In the genomic region with DNA sequence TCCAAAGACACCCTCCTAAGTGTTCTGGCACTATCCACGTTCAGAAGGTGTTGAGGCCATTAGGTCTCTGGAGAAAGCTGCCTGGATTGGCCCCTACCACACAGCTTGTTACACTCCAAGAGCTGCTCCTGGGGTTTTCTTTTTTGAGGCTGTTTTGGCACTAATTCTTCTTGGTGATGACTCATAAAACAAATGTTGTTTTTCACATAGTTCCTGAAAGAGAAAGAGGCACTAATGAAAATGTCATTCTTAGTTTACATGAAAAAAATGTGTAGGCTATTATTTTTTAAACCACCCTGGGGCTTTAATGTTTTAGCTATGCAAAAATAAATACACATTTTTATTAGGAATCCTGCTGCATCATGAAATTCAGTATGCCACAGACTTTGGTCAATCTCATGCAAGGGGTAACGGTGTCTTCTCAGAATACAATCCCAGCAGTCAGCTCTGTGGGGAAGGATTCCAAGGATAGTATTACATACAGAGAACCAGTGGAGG, we compare ENCODE assay signal across 1 cellular context.
TF ChIP-seq lines count a peak whose summit lies in the region.

No MANE protein-coding gene starts in this region.

TF ChIP-seq in HEK293, 187 proteins besides CTCF, POLR2A, EP300 and RAD21 (continued from another document and continues in another):
- TF ChIP-seq, protein P1, sequence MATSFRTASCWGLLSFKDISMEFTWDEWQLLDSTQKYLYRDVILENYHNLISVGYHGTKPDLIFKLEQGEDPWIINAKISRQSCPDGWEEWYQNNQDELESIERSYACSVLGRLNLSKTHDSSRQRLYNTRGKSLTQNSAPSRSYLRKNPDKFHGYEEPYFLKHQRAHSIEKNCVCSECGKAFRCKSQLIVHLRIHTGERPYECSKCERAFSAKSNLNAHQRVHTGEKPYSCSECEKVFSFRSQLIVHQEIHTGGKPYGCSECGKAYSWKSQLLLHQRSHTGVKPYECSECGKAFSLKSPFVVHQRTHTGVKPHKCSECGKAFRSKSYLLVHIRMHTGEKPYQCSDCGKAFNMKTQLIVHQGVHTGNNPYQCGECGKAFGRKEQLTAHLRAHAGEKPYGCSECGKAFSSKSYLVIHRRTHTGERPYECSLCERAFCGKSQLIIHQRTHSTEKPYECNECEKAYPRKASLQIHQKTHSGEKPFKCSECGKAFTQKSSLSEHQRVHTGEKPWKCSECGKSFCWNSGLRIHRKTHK (tag by site-specific recombination; IDR thresholded peaks at IDR 0.05) = no peak
- TF ChIP-seq WT1 (tag by site-specific recombination; IDR thresholded peaks at IDR 0.05) (peak; percentile 16; the same call in 1 of the 2 replicates), ZNF654 (tag by site-specific recombination; IDR thresholded peaks at IDR 0.05; ENCODE audit: low read depth) (peak; percentile 4; the same call in 1 of the 2 replicates), ZFP41 (tag by site-specific recombination; IDR thresholded peaks at IDR 0.05; ENCODE audit: borderline replicate concordance) (no peak), ZNF621 (tag by site-specific recombination; IDR thresholded peaks at IDR 0.05) (no peak), KLF10 (tag by site-specific recombination; IDR thresholded peaks at IDR 0.05) (0 out of 2 replicates have a peak, but pooled peaks have one; percentile 14), ZNF501 (tag by site-specific recombination; IDR thresholded peaks at IDR 0.05) (no peak), EGR2 (tag by site-specific recombination; IDR thresholded peaks at IDR 0.05; ENCODE audit: low read depth) (no peak), ZNF184 (tag by site-specific recombination; IDR thresholded peaks at IDR 0.05) (no peak), ZNF174 (tag by site-specific recombination; IDR thresholded peaks at IDR 0.05) (no peak), ZBTB21 (tag by site-specific recombination; IDR thresholded peaks at IDR 0.05) (no peak), ZNF311 (tag by site-specific recombination; IDR thresholded peaks at IDR 0.05; ENCODE audit: borderline replicate concordance) (no peak), ZNF544 (tag by site-specific recombination; IDR thresholded peaks at IDR 0.05) (no peak), ZNF560 (tag by site-specific recombination; IDR thresholded peaks at IDR 0.05; ENCODE audit: borderline replicate concordance) (no peak), GLI2 (tag by site-specific recombination; IDR thresholded peaks at IDR 0.05; ENCODE audit: borderline replicate concordance, low read depth) (no peak), ZNF837 (tag by site-specific recombination; IDR thresholded peaks at IDR 0.05) (no peak), ZNF121 (tag by site-specific recombination; IDR thresholded peaks at IDR 0.05) (no peak), ZSCAN23 (tag by site-specific recombination; IDR thresholded peaks at IDR 0.05) (no peak), ZBTB48 (tag by site-specific recombination; IDR thresholded peaks at IDR 0.05) (no peak), ZNF140 (tag by site-specific recombination; IDR thresholded peaks at IDR 0.05) (no peak), SCRT2 (tag by site-specific recombination; IDR thresholded peaks at IDR 0.05) (no peak), ZNF677 (tag by site-specific recombination; IDR thresholded peaks at IDR 0.05) (no peak), ZNF521 (tag by site-specific recombination; IDR thresholded peaks at IDR 0.05) (no peak), ZNF169 (tag by site-specific recombination; IDR thresholded peaks at IDR 0.05) (no peak), GLIS1 (tag by site-specific recombination; IDR thresholded peaks at IDR 0.05) (peak; percentile 69), ZBTB7A (tag by site-specific recombination; IDR thresholded peaks at IDR 0.05; ENCODE audit: low read depth) (no peak), OSR2 (tag by site-specific recombination; IDR thresholded peaks at IDR 0.05) (peak; percentile 27; the same call in 1 of the 2 replicates), SP7 (tag by site-specific recombination; IDR thresholded peaks at IDR 0.05) (0 out of 2 replicates have a peak, but pooled peaks have one; percentile 27)
- TF ChIP-seq, protein P2, sequence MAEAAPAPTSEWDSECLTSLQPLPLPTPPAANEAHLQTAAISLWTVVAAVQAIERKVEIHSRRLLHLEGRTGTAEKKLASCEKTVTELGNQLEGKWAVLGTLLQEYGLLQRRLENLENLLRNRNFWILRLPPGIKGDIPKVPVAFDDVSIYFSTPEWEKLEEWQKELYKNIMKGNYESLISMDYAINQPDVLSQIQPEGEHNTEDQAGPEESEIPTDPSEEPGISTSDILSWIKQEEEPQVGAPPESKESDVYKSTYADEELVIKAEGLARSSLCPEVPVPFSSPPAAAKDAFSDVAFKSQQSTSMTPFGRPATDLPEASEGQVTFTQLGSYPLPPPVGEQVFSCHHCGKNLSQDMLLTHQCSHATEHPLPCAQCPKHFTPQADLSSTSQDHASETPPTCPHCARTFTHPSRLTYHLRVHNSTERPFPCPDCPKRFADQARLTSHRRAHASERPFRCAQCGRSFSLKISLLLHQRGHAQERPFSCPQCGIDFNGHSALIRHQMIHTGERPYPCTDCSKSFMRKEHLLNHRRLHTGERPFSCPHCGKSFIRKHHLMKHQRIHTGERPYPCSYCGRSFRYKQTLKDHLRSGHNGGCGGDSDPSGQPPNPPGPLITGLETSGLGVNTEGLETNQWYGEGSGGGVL (tag by site-specific recombination; IDR thresholded peaks at IDR 0.05) = no peak
- TF ChIP-seq, protein P3, sequence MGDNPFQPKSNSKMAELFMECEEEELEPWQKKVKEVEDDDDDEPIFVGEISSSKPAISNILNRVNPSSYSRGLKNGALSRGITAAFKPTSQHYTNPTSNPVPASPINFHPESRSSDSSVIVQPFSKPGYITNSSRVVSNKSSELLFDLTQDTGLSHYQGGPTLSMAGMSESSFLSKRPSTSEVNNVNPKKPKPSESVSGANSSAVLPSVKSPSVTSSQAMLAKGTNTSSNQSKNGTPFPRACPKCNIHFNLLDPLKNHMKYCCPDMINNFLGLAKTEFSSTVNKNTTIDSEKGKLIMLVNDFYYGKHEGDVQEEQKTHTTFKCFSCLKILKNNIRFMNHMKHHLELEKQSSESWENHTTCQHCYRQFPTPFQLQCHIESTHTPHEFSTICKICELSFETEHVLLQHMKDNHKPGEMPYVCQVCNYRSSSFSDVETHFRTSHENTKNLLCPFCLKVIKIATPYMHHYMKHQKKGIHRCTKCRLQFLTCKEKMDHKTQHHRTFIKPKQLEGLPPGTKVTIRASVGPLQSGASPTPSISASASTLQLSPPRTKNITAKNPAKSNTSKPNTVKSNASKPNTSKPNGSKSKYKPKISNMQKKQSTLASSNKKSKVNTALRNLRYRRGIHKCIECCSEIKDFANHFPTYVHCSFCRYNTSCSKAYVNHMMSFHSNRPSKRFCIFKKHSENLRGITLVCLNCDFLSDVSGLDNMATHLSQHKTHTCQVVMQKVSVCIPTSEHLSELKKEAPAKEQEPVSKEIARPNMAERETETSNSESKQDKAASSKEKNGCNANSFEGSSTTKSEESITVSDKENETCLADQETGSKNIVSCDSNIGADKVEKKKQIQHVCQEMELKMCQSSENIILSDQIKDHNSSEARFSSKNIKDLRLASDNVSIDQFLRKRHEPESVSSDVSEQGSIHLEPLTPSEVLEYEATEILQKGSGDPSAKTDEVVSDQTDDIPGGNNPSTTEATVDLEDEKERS (tag by site-specific recombination; IDR thresholded peaks at IDR 0.05) = no peak
- TF ChIP-seq, protein P4, sequence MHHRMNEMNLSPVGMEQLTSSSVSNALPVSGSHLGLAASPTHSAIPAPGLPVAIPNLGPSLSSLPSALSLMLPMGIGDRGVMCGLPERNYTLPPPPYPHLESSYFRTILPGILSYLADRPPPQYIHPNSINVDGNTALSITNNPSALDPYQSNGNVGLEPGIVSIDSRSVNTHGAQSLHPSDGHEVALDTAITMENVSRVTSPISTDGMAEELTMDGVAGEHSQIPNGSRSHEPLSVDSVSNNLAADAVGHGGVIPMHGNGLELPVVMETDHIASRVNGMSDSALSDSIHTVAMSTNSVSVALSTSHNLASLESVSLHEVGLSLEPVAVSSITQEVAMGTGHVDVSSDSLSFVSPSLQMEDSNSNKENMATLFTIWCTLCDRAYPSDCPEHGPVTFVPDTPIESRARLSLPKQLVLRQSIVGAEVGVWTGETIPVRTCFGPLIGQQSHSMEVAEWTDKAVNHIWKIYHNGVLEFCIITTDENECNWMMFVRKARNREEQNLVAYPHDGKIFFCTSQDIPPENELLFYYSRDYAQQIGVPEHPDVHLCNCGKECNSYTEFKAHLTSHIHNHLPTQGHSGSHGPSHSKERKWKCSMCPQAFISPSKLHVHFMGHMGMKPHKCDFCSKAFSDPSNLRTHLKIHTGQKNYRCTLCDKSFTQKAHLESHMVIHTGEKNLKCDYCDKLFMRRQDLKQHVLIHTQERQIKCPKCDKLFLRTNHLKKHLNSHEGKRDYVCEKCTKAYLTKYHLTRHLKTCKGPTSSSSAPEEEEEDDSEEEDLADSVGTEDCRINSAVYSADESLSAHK (tag by site-specific recombination; IDR thresholded peaks at IDR 0.05) = no peak
- TF ChIP-seq, protein P5, sequence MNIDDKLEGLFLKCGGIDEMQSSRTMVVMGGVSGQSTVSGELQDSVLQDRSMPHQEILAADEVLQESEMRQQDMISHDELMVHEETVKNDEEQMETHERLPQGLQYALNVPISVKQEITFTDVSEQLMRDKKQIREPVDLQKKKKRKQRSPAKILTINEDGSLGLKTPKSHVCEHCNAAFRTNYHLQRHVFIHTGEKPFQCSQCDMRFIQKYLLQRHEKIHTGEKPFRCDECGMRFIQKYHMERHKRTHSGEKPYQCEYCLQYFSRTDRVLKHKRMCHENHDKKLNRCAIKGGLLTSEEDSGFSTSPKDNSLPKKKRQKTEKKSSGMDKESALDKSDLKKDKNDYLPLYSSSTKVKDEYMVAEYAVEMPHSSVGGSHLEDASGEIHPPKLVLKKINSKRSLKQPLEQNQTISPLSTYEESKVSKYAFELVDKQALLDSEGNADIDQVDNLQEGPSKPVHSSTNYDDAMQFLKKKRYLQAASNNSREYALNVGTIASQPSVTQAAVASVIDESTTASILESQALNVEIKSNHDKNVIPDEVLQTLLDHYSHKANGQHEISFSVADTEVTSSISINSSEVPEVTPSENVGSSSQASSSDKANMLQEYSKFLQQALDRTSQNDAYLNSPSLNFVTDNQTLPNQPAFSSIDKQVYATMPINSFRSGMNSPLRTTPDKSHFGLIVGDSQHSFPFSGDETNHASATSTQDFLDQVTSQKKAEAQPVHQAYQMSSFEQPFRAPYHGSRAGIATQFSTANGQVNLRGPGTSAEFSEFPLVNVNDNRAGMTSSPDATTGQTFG (tag by site-specific recombination; IDR thresholded peaks at IDR 0.05; ENCODE audit: borderline replicate concordance) = no peak
- TF ChIP-seq, protein P6, sequence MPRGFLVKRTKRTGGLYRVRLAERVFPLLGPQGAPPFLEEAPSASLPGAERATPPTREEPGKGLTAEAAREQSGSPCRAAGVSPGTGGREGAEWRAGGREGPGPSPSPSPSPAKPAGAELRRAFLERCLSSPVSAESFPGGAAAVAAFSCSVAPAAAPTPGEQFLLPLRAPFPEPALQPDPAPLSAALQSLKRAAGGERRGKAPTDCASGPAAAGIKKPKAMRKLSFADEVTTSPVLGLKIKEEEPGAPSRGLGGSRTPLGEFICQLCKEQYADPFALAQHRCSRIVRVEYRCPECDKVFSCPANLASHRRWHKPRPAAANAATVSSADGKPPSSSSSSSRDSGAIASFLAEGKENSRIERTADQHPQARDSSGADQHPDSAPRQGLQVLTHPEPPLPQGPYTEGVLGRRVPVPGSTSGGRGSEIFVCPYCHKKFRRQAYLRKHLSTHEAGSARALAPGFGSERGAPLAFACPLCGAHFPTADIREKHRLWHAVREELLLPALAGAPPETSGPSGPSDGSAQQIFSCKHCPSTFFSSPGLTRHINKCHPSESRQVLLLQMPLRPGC (tag by site-specific recombination; IDR thresholded peaks at IDR 0.05) = 0 out of 2 replicates have a peak, but pooled peaks have one; percentile 59
- TF ChIP-seq, protein P7, sequence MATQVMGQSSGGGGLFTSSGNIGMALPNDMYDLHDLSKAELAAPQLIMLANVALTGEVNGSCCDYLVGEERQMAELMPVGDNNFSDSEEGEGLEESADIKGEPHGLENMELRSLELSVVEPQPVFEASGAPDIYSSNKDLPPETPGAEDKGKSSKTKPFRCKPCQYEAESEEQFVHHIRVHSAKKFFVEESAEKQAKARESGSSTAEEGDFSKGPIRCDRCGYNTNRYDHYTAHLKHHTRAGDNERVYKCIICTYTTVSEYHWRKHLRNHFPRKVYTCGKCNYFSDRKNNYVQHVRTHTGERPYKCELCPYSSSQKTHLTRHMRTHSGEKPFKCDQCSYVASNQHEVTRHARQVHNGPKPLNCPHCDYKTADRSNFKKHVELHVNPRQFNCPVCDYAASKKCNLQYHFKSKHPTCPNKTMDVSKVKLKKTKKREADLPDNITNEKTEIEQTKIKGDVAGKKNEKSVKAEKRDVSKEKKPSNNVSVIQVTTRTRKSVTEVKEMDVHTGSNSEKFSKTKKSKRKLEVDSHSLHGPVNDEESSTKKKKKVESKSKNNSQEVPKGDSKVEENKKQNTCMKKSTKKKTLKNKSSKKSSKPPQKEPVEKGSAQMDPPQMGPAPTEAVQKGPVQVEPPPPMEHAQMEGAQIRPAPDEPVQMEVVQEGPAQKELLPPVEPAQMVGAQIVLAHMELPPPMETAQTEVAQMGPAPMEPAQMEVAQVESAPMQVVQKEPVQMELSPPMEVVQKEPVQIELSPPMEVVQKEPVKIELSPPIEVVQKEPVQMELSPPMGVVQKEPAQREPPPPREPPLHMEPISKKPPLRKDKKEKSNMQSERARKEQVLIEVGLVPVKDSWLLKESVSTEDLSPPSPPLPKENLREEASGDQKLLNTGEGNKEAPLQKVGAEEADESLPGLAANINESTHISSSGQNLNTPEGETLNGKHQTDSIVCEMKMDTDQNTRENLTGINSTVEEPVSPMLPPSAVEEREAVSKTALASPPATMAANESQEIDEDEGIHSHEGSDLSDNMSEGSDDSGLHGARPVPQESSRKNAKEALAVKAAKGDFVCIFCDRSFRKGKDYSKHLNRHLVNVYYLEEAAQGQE (tag by site-specific recombination; IDR thresholded peaks at IDR 0.05) = no peak
- TF ChIP-seq, protein P8, sequence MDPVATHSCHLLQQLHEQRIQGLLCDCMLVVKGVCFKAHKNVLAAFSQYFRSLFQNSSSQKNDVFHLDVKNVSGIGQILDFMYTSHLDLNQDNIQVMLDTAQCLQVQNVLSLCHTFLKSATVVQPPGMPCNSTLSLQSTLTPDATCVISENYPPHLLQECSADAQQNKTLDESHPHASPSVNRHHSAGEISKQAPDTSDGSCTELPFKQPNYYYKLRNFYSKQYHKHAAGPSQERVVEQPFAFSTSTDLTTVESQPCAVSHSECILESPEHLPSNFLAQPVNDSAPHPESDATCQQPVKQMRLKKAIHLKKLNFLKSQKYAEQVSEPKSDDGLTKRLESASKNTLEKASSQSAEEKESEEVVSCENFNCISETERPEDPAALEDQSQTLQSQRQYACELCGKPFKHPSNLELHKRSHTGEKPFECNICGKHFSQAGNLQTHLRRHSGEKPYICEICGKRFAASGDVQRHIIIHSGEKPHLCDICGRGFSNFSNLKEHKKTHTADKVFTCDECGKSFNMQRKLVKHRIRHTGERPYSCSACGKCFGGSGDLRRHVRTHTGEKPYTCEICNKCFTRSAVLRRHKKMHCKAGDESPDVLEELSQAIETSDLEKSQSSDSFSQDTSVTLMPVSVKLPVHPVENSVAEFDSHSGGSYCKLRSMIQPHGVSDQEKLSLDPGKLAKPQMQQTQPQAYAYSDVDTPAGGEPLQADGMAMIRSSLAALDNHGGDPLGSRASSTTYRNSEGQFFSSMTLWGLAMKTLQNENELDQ (tag by site-specific recombination; IDR thresholded peaks at IDR 0.05; ENCODE audit: low read depth) = no peak
- TF ChIP-seq, protein P9, sequence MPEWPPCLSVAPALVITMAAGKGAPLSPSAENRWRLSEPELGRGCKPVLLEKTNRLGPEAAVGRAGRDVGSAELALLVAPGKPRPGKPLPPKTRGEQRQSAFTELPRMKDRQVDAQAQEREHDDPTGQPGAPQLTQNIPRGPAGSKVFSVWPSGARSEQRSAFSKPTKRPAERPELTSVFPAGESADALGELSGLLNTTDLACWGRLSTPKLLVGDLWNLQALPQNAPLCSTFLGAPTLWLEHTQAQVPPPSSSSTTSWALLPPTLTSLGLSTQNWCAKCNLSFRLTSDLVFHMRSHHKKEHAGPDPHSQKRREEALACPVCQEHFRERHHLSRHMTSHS (tag by site-specific recombination; IDR thresholded peaks at IDR 0.05) = no peak
